Comparison of ENCODE assay signal across 8 cellular contexts in the genomic region with DNA sequence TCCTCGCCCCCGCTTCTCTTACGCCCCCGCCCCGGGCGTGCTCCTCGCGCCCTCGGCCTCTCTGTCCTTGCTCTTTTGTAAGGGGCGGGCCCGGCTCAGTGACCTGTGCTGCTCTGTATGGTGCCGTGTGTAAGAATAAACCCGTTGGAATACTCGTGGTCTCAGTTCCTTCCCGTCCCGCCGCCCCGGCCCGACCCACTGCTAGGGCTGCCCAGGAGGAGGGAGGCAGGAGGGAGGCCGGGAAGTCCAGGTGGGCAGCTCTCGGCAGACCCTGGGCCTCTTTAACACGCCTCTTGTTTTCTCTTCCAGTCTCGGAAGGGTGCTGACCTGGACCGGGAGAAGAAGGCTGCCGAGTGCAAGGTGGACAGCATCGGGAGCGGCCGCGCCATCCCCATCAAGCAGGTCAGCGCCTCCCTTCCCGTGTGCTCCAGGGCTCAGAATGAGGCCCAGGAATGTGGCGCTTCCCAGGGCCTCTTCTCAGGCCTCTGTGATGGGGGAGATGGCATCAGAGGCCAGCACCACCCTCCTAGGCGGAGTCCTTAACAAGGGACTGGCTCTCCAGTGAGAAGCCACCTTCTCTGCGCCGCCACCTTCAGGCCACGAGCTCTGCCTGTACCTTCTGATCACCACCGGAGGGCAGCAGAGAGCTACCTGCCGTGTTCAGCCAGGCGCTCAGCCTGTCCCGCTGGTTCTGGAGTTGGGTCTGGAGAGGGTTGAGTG. TPM values are rescaled to one million over a fixed set of nuclear protein-coding genes. Genes with fewer than 3 reads are reported as not detected.
DNase-seq lines count a peak whose midpoint lies in the region; ATAC-seq and TF ChIP-seq lines count a peak whose summit lies in the region.

No MANE protein-coding gene starts in this region.

- H3K79me2 ChIP-seq in GM23248 (ENCODE audit: insufficient read depth), result peaks cover 7% of the 10 kb centered on the region; the same call in 1 of the 2 replicates
- H3K79me2 ChIP-seq in osteoblast (ENCODE audit: insufficient read depth, low read length), result no peaks in the 10 kb centered on the region

- intact Hi-C loops in thyroid gland (cut with DNase I), result loop anchor here (5.0 kb wide), 1 partner anchor 184 kb away; no protein-coding TSS in a partner anchor

- in situ Hi-C loops in GM23248 (cut with MboI), result no loop called here

- no peak for TF ChIP-seq POLR2A in thyroid gland (IDR thresholded peaks at IDR 0.05)

- no peaks in the 10 kb centered on the region for H3K9me2 ChIP-seq in GM23248 (ENCODE audit: insufficient read depth)

- H3K27ac Mint-ChIP-seq in activated T-helper 17 cell treated with anti-CD3 and anti-CD28 coated beads, Interleukin-2, amount 50 U/mL, for 72 hours, result peak overlapping the region; percentile 31

- H3K4me1 ChIP-seq in GM23248 (ENCODE audit: insufficient read depth) (no peaks in the 10 kb centered on the region), osteoblast (ENCODE audit: insufficient read depth, low read length) (no peaks in the 10 kb centered on the region), thyroid gland (peaks cover 16% of the 10 kb centered on the region in 2 donors)

- no peaks in the 10 kb centered on the region for H3F3A ChIP-seq in GM23248 (ENCODE audit: insufficient read depth)

- H3K4me2 ChIP-seq in GM23248 (ENCODE audit: unreplicated experiment), result no peak overlapping the region
- H3K4me2 ChIP-seq in osteoblast (ENCODE audit: insufficient read depth, low read length), result no peak overlapping the region

- H2AFZ ChIP-seq in GM23248 (no peak overlapping the region), osteoblast (ENCODE audit: low read length) (no peak overlapping the region)

- no peaks in the 10 kb centered on the region for H4K20me1 ChIP-seq in GM23248 (ENCODE audit: insufficient read depth)
- H4K20me1 ChIP-seq in osteoblast (ENCODE audit: insufficient read depth, low read length), result peaks cover 26% of the 10 kb centered on the region

- no peak overlapping the region for H3K4me3 Mint-ChIP-seq in activated T-helper 17 cell treated with anti-CD3 and anti-CD28 coated beads, Interleukin-2, amount 50 U/mL, for 72 hours

- 73 to 77% methylated on average over 31 to 40 of the region's 40 CpGs for WGBS in GM23248 (ENCODE audit: low coverage in 1 of 2, low lambda C conversion rate in 2 of 2, missing lambda C conversion rate in 2 of 2), 2 experiments
- 76 to 77% methylated on average over 34 to 38 of the region's 40 CpGs for WGBS in thyroid gland, 2 donors

- H3K4me3 ChIP-seq in GM23248 (no peak overlapping the region), fibroblast of villous mesenchyme (ENCODE audit: low read depth, low read length) (no peak overlapping the region), osteoblast (ENCODE audit: insufficient read depth, low read length) (no peak overlapping the region), thyroid gland (replicated peaks in 1 of 3) (no peak overlapping the region)

- H3K36me3 ChIP-seq in GM23248 (ENCODE audit: low read depth), result peaks cover 6% of the 10 kb centered on the region
- H3K36me3 ChIP-seq in osteoblast (ENCODE audit: insufficient read depth, low read length), result peaks cover 23% of the 10 kb centered on the region
- H3K36me3 ChIP-seq in thyroid gland, result peaks cover 32 to 54% of the 10 kb centered on the region in 2 donors

- H3K27me3 ChIP-seq in GM23248 (replicated peaks; ENCODE audit: insufficient read depth), result no peaks in the 10 kb centered on the region
- no peaks in the 10 kb centered on the region for H3K27me3 ChIP-seq in osteoblast (ENCODE audit: insufficient read depth, low read length)
- no peaks in the 10 kb centered on the region for H3K27me3 ChIP-seq in thyroid gland

- peak; percentile 93 for ATAC-seq in activated T-helper 17 cell treated with anti-CD3 and anti-CD28 coated beads, Interleukin-2, amount 50 U/mL, for 72 hours (replicated peaks)

- DNase-seq in DMS53 treated with DMSO at 0.1 percent for 48 hours (lab: John Stamatoyannopoulos, UW; ENCODE audit: unreplicated experiment) (peak; percentile 84), GM23248 (peak; percentile 82), RPMI8226 (peak; percentile 83), fibroblast of villous mesenchyme (ENCODE audit: low read depth) (peak; percentile 75), osteoblast (ENCODE audit: insufficient read length, low spot score, missing footprints) (peak; percentile 100), thyroid gland (peak; percentile 90 to 93)

- H3K27me3 Mint-ChIP-seq in activated T-helper 17 cell treated with anti-CD3 and anti-CD28 coated beads, Interleukin-2, amount 50 U/mL, for 72 hours, result no peaks in the 10 kb centered on the region

- H3K36me3 Mint-ChIP-seq in activated T-helper 17 cell treated with anti-CD3 and anti-CD28 coated beads, Interleukin-2, amount 50 U/mL, for 72 hours (ENCODE audit: low read depth), result peaks cover 46% of the 10 kb centered on the region

- H3K9ac ChIP-seq in GM23248, result no peak overlapping the region

- H3K27ac ChIP-seq in GM23248, result no peak overlapping the region
- H3K27ac ChIP-seq in osteoblast (ENCODE audit: low read depth, low read length), result no peak overlapping the region
- H3K27ac ChIP-seq in thyroid gland, result no peak overlapping the region

- H3K4me1 Mint-ChIP-seq in activated T-helper 17 cell treated with anti-CD3 and anti-CD28 coated beads, Interleukin-2, amount 50 U/mL, for 72 hours, result peaks cover 7% of the 10 kb centered on the region

- TF ChIP-seq CTCF in LNCAP (IDR thresholded peaks at IDR 0.05) (peak; percentile 98), fibroblast of villous mesenchyme (IDR thresholded peaks at IDR 0.05; ENCODE audit: insufficient read depth, low read depth, low read length) (peak; percentile 99), osteoblast (IDR thresholded peaks at IDR 0.05; ENCODE audit: extremely low read depth, low read depth, low read length) (peak; percentile 98), thyroid gland (IDR thresholded peaks at IDR 0.05) (peak; percentile 95 to 99 (median 98))

- no peaks in the 10 kb centered on the region for H3K9me3 Mint-ChIP-seq in activated T-helper 17 cell treated with anti-CD3 and anti-CD28 coated beads, Interleukin-2, amount 50 U/mL, for 72 hours

- H3K9me3 ChIP-seq in GM23248 (ENCODE audit: low read depth) (no peaks in the 10 kb centered on the region), osteoblast (ENCODE audit: low read depth, low read length) (no peaks in the 10 kb centered on the region), thyroid gland (no peaks in the 10 kb centered on the region)

RNA-seq across cellular contexts. Expression of a gene that starts 37.4 kb away (rescaled TPM):
- 37.8 and 43.3 TPM in 2 replicates for total RNA-seq in GM23248 (2014; rRNA removed; shearing (Covaris generic))
- polyA plus RNA-seq in GM23248 (2016; fragmentation: Nextera tagmentation; extraction: Ambion mirVana), result 10.3 and 10.5 TPM in 2 replicates
- total RNA-seq in activated T-helper 17 cell treated with anti-CD3 and anti-CD28 coated beads, Interleukin-2, amount 50 U/mL, for 72 hours, result 10 to 100 TPM; 45.0 to 58.6 TPM
- total RNA-seq in fibroblast of villous mesenchyme (59.2 and 83.8 TPM in 2 replicates), osteoblast (39.8 and 45.7 TPM in 2 replicates), thyroid gland (10 to 100 TPM; 49.0 to 75.2 (median 66.2) TPM)

RNA-seq across cellular contexts. Expression of a gene that starts 40.4 kb away (rescaled TPM):
- 33.6 and 43.3 TPM in 2 replicates for total RNA-seq in GM23248 (2014; rRNA removed; shearing (Covaris generic))
- 19.9 and 20.4 TPM in 2 replicates for polyA plus RNA-seq in GM23248 (2016; fragmentation: Nextera tagmentation; extraction: Ambion mirVana)
- 10 to 100 TPM; 72.7 to 78.4 TPM for total RNA-seq in activated T-helper 17 cell treated with anti-CD3 and anti-CD28 coated beads, Interleukin-2, amount 50 U/mL, for 72 hours
- 17.7 and 21.6 TPM in 2 replicates for total RNA-seq in fibroblast of villous mesenchyme
- 17.4 and 18.1 TPM in 2 replicates for total RNA-seq in osteoblast
- 10 to 100 TPM; 33.7 to 78.7 (median 44.2) TPM for total RNA-seq in thyroid gland

RNA-seq across cellular contexts. Expression of a gene that starts 43.0 kb away (rescaled TPM):
- 141 and 145 TPM in 2 replicates for total RNA-seq in GM23248 (2014; rRNA removed; shearing (Covaris generic))
- polyA plus RNA-seq in GM23248 (2016; fragmentation: Nextera tagmentation; extraction: Ambion mirVana), result 109 and 111 TPM in 2 replicates
- 10 to 100 TPM; 63.3 to 71.1 TPM for total RNA-seq in activated T-helper 17 cell treated with anti-CD3 and anti-CD28 coated beads, Interleukin-2, amount 50 U/mL, for 72 hours
- 87.2 and 103 TPM in 2 replicates for total RNA-seq in fibroblast of villous mesenchyme
- 87.6 and 95.2 TPM in 2 replicates for total RNA-seq in osteoblast
- 100 to 1,000 TPM in 1 of 4 donors, 10 to 100 TPM in 3; 71.8 to 114 (median 78.8) TPM for total RNA-seq in thyroid gland

RNA-seq across cellular contexts. Expression of a gene that starts 43.8 kb away (rescaled TPM):
- total RNA-seq in GM23248 (2014; rRNA removed; shearing (Covaris generic)), result not detected in 2 replicates
- not detected in 2 replicates for polyA plus RNA-seq in GM23248 (2016; fragmentation: Nextera tagmentation; extraction: Ambion mirVana)
- 1 to 10 TPM in 1 of 2 donors, not detected in 1; 1.2 TPM for total RNA-seq in activated T-helper 17 cell treated with anti-CD3 and anti-CD28 coated beads, Interleukin-2, amount 50 U/mL, for 72 hours
- total RNA-seq in fibroblast of villous mesenchyme, result not detected in 2 replicates
- total RNA-seq in osteoblast, result not detected in 2 replicates
- not detected for total RNA-seq in thyroid gland
